In genomic region chr3:84968701-84969235, GRCh38 we compare ENCODE assay signal across 18 cellular contexts. TPM values are rescaled to one million over a fixed set of nuclear protein-coding genes. Genes with fewer than 3 reads are reported as not detected.
A peak's percentile ranks its signal among the peaks of the same experiment; 100 is the strongest.
DNase-seq lines count a peak whose midpoint lies in the region; ATAC-seq and TF ChIP-seq lines count a peak whose summit lies in the region.
"Had no signal": no experiment of that assay in that cellular context is flagged by ENCODE, and none has a peak within 500 bp of the region (broad histone marks: within the 10 kb centered on the region; RNA-seq: fewer than 3 reads in every experiment).

No MANE protein-coding gene starts in this region.

- H3K4me1 ChIP-seq in HUES64 (ENCODE audit: insufficient read depth, low read length) (peaks cover 67% of the 10 kb centered on the region), neuron (ENCODE audit: insufficient read depth, low read length) (peaks cover 40% of the 10 kb centered on the region), spleen (no peaks in the 10 kb centered on the region)
- H3K4me1 ChIP-seq: Caco-2, SJSA1 had no signal

- no peak overlapping the region for H3K9ac ChIP-seq in HUES64 (ENCODE audit: low read depth, low read length)

- WGBS in HUES64, result 79% methylated on average over 2 of the region's 2 CpGs
- WGBS in spleen, 5 donors, result 79 to 92% (median 87%) methylated on average over 2 of the region's 2 CpGs

- no peaks in the 10 kb centered on the region for H3K36me3 ChIP-seq in HUES64 (ENCODE audit: insufficient read depth, low read length)
- H3K36me3 ChIP-seq in neuron (ENCODE audit: insufficient read depth, low read length), result no peaks in the 10 kb centered on the region
- H3K36me3 ChIP-seq in spleen, result no peaks in the 10 kb centered on the region
- H3K36me3 ChIP-seq: SJSA1 had no signal

- DNase-seq in dorsolateral prefrontal cortex (no peak), superior temporal gyrus (ENCODE audit: extremely low spot score) (peak; percentile 76), spleen (no peak)
- no peak for DNase-seq in stimulated activated naive CD4-positive, alpha-beta T cell treated with Interleukin-2 at 50 U/mL for 16 hours (lab: John Stamatoyannopoulos, UW)
- DNase-seq: Caco-2, GDM1, NCI-H1105 treated with DMSO at 0.1 percent for 48 hours, NCI-H1694, NCI-H510A treated with DMSO at 0.1 percent for 48 hours, NCI-H82 had no signal

- no peak for TF ChIP-seq POLR2A in spleen (IDR thresholded peaks at IDR 0.05)

- no peak for ATAC-seq in GM21529 (IDR thresholded peaks at IDR 0.05; ENCODE audit: unreplicated experiment)
- ATAC-seq in HG02870 (IDR thresholded peaks at IDR 0.05; ENCODE audit: unreplicated experiment), result no peak
- ATAC-seq: HCT116, K562, Panc1 had no signal

- no peak overlapping the region for H3K4me3 ChIP-seq in HUES64 (ENCODE audit: low read length)
- peak overlapping the region in 58 of 59 donors; percentile 4 to 90 (median 40) for H3K4me3 ChIP-seq in dorsolateral prefrontal cortex
- H3K4me3 ChIP-seq in neuron (ENCODE audit: low read length), result peak overlapping the region; percentile 51
- H3K4me3 ChIP-seq in spleen, result no peak overlapping the region
- H3K4me3 ChIP-seq: K562, SJSA1 had no signal

- H3K27me3 ChIP-seq in HUES64 (ENCODE audit: insufficient read depth, low read length) (no peaks in the 10 kb centered on the region), dorsolateral prefrontal cortex (no peaks in the 10 kb centered on the region), neuron (ENCODE audit: insufficient read depth, low read length) (no peaks in the 10 kb centered on the region), spleen (replicated peaks in 1 of 7) (no peaks in the 10 kb centered on the region)

- intact Hi-C loops in dorsolateral prefrontal cortex (cut with DNase I), result loop anchor here in 1 of 2 donors (10.0 kb wide), 1 partner anchor 116 kb away; no protein-coding TSS in a partner anchor
- intact Hi-C loops in spleen (cut with DNase I; ENCODE audit: low total_unique reads), result no loop called here

- H3K9me3 ChIP-seq in HUES64 (ENCODE audit: insufficient read depth, low read depth, low read length) (no peaks in the 10 kb centered on the region), neuron (ENCODE audit: low read length) (no peaks in the 10 kb centered on the region), spleen (no peaks in the 10 kb centered on the region)
- H3K9me3 ChIP-seq: Caco-2, SJSA1 had no signal

- H3K27ac ChIP-seq in HUES64 (ENCODE audit: low read depth, low read length) (peak overlapping the region; percentile 88), dorsolateral prefrontal cortex (peak overlapping the region in 55 of 59 donors; percentile 2 to 96 (median 73)), spleen (no peak overlapping the region)
- H3K27ac ChIP-seq: SJSA1 had no signal

- peak in 3 of 56 donors; percentile 7 to 19 (median 18) for TF ChIP-seq CTCF in dorsolateral prefrontal cortex (IDR thresholded peaks at IDR 0.05 in 54 of 56, conservative IDR thresholded peaks at IDR 0.05 in 2 of 56; ENCODE audit: low read depth in 1 of 56, partially characterized antibody in 56 of 56)
- TF ChIP-seq CTCF in spleen (IDR thresholded peaks at IDR 0.05 in 8 of 11, conservative IDR thresholded peaks at IDR 0.05 in 3 of 11), result no peak

- peak overlapping the region; percentile 92 for H2AFZ ChIP-seq in neuron (ENCODE audit: low read depth, low read length)

RNA-seq across cellular contexts. Expression of gene CADM2, which starts 10.0 kb away (rescaled TPM):
- 6.9 TPM for polyA plus RNA-seq in HUES64 (2013, experiment 1 of 2)
- polyA plus RNA-seq in HUES64 (2013, experiment 2 of 2), result 7.7 TPM
- total RNA-seq in dorsolateral prefrontal cortex (100 to 1,000 TPM; 182 to 362 (median 287) TPM), spleen (1 to 10 TPM in 4 of 7 donors, under 1 TPM in 2, not detected in 1; 0.37 to 4.0 (median 2.3) TPM)
- 1 to 10 TPM in 1 of 3 donors, under 1 TPM in 2; 0.03 to 1.0 (median 0.13) TPM for polyA plus RNA-seq in spleen
- total RNA-seq: Caco-2, SJSA1 had no signal

Comparison
In these comparisons a context has a peak if more than half of its experiments do, and no peak if none do; other contexts are left out.
1. H3K27ac ChIP-seq: peak in HUES64 (single experiment) and dorsolateral prefrontal cortex (55 of 59); none in spleen (0 of 8).
2. H3K4me3 ChIP-seq: peak in dorsolateral prefrontal cortex (58 of 59) and neuron (single experiment); none in HUES64 (single experiment) and spleen (0 of 8).
3. RNA of gene CADM2, which starts 10.0 kb away (total RNA-seq): 182 to 362 TPM in dorsolateral prefrontal cortex; 0.37 to 4.0 TPM in spleen; every median in the first group is over 10 times any median in the second.